Comparison of ENCODE assay signal across 8 cellular contexts in genomic region chrX:8731579-8732395, GRCh38. TPM values are rescaled to one million over a fixed set of nuclear protein-coding genes. Genes with fewer than 3 reads are reported as not detected.
DNase-seq lines count a peak whose midpoint lies in the region; ATAC-seq, FAIRE-seq and TF ChIP-seq lines count a peak whose summit lies in the region.

ANOS1 (minus strand) TSS chrX:8732137; CDS start chrX:8732036, 101 bp downstream.

- CTCF ChIA-PET in Panc1 (lab: Charles Lee) = no interaction called here

- ATAC-seq in Panc1 (peak; percentile 75), pancreas (peak; percentile 35 to 94 (median 86)), HG03457 (IDR thresholded peaks at IDR 0.05; ENCODE audit: unreplicated experiment) (no peak), GM21367 (IDR thresholded peaks at IDR 0.05; ENCODE audit: unreplicated experiment) (no peak)

- H3K27ac Mint-ChIP-seq in activated T-helper 1 cell treated with anti-CD3 and anti-CD28 coated beads, Interleukin-12 subunit alpha, Interleukin-12 subunit beta, Interleukin-2, Interleukin-4 antibody, amounts not matched to agents 30 ng/mL and 10 ng/mL and 1 ng/mL, durations not matched to agents 14 hours and 24 hours and 36 hours = no peak within 1 kb of the TSS

- in situ Hi-C loops in Panc1 (cut with HindIII; ENCODE audit: low pct_unique_long_range_greater_than_20kb, low sequenced_read_pairs) = no loop called here

- H3K27ac ChIP-seq in Panc1 (ENCODE audit: low read length) = no peak within 1 kb of the TSS
- no peak within 1 kb of the TSS for H3K27ac ChIP-seq in pancreas

- H3K9me3 ChIP-seq in Panc1 (ENCODE audit: control insufficient read depth, insufficient read depth, low read depth, low read length) = no peaks in the 10 kb centered on the region
- H3K9me3 ChIP-seq in pancreas = no peaks in the 10 kb centered on the region

- H3K4me1 ChIP-seq in Panc1 (ENCODE audit: control insufficient read depth, insufficient read depth, low read length) = no peaks in the 10 kb centered on the region
- H3K4me1 ChIP-seq in pancreas = no peaks in the 10 kb centered on the region

- H3K27me3 ChIP-seq in Panc1 (ENCODE audit: control insufficient read depth, insufficient read depth, low read length) (no peaks in the 10 kb centered on the region), pancreas (peaks cover 0 to 36% (median 0%) of the 10 kb centered on the region in 4 donors)

- peak; percentile 39; the same call in 1 of the 2 replicates for TF ChIP-seq POLR2A in H54 (IDR thresholded peaks at IDR 0.05; ENCODE audit: low read depth, low read length)

- H3K36me3 Mint-ChIP-seq in activated T-helper 1 cell treated with anti-CD3 and anti-CD28 coated beads, Interleukin-12 subunit alpha, Interleukin-12 subunit beta, Interleukin-2, Interleukin-4 antibody, amounts not matched to agents 30 ng/mL and 10 ng/mL and 1 ng/mL, durations not matched to agents 14 hours and 24 hours and 36 hours (ENCODE audit: low read depth) = no peaks in the 10 kb centered on the region

- POLR2A ChIA-PET in Panc1 (lab: Charles Lee) = no interaction called here

- FAIRE-seq in H54 (lab: Jason Lieb, UNC) (no peak), pancreas (lab: Jason Lieb, UNC) (no peak)

- no peaks in the 10 kb centered on the region for H3K9me3 Mint-ChIP-seq in activated T-helper 1 cell treated with anti-CD3 and anti-CD28 coated beads, Interleukin-12 subunit alpha, Interleukin-12 subunit beta, Interleukin-2, Interleukin-4 antibody, amounts not matched to agents 30 ng/mL and 10 ng/mL and 1 ng/mL, durations not matched to agents 14 hours and 24 hours and 36 hours

- TF ChIP-seq CTCF in Panc1 (IDR thresholded peaks at IDR 0.05) (no peak), pancreas (IDR thresholded peaks at IDR 0.05) (no peak)

- no peaks in the 10 kb centered on the region for H3K36me3 ChIP-seq in Panc1 (ENCODE audit: control insufficient read depth, insufficient read depth, low read length)
- H3K36me3 ChIP-seq in pancreas = no peaks in the 10 kb centered on the region

- peaks cover 17% of the 10 kb centered on the region for H3K27me3 Mint-ChIP-seq in activated T-helper 1 cell treated with anti-CD3 and anti-CD28 coated beads, Interleukin-12 subunit alpha, Interleukin-12 subunit beta, Interleukin-2, Interleukin-4 antibody, amounts not matched to agents 30 ng/mL and 10 ng/mL and 1 ng/mL, durations not matched to agents 14 hours and 24 hours and 36 hours (ENCODE audit: insufficient read depth)

- intact Hi-C loops in Panc1 (cut with micrococcal nuclease; ENCODE audit: unreplicated experiment) = no loop called here
- intact Hi-C loops in pancreas (cut with DNase I) = loop anchor here in 1 of 3 donors (10.0 kb wide), 1 partner anchor 737 kb away; no protein-coding TSS in a partner anchor
- intact Hi-C loops in activated T-helper 1 cell treated with anti-CD3 and anti-CD28 coated beads, Interleukin-12 subunit alpha, Interleukin-12 subunit beta, Interleukin-2, Interleukin-4 antibody, amounts not matched to agents 30 ng/mL and 10 ng/mL and 1 ng/mL, durations not matched to agents 14 hours and 24 hours and 36 hours (cut with micrococcal nuclease) = no loop called here

- H3K4me1 Mint-ChIP-seq in activated T-helper 1 cell treated with anti-CD3 and anti-CD28 coated beads, Interleukin-12 subunit alpha, Interleukin-12 subunit beta, Interleukin-2, Interleukin-4 antibody, amounts not matched to agents 30 ng/mL and 10 ng/mL and 1 ng/mL, durations not matched to agents 14 hours and 24 hours and 36 hours (ENCODE audit: low read depth) = no peaks in the 10 kb centered on the region

- peak; percentile 13 for DNase-seq in H54 (ENCODE audit: insufficient read length, low spot score)
- no peak for DNase-seq in Panc1 (ENCODE audit: low read depth, low spot score)
- DNase-seq in globus pallidus (ENCODE audit: low spot score) = peak; percentile 56
- DNase-seq in pancreas = peak; percentile 11 to 77 (median 44)
- no peak for DNase-seq in activated T-helper 1 cell treated with anti-CD3 and anti-CD28 coated beads, Interleukin-12 subunit alpha, Interleukin-12 subunit beta, Interleukin-2, Interleukin-4 antibody, amounts not matched to agents 30 ng/mL and 10 ng/mL and 1 ng/mL, durations not matched to agents 14 hours and 24 hours and 36 hours (ENCODE audit: low spot score)
- DNase-seq in AML-193 (lab: John Stamatoyannopoulos, UW) = no peak

- no peak within 1 kb of the TSS for H3K4me3 Mint-ChIP-seq in activated T-helper 1 cell treated with anti-CD3 and anti-CD28 coated beads, Interleukin-12 subunit alpha, Interleukin-12 subunit beta, Interleukin-2, Interleukin-4 antibody, amounts not matched to agents 30 ng/mL and 10 ng/mL and 1 ng/mL, durations not matched to agents 14 hours and 24 hours and 36 hours

- H3K4me3 ChIP-seq in Panc1 (ENCODE audit: low read depth in 2 of 2, low read length in 2 of 2) (0 out of 4 replicates have a peak within 1 kb of the TSS, but pooled peaks of 1 of the 2 experiments have one; percentile 3), pancreas (peak within 1 kb of the TSS; percentile 16 to 45 (median 23))

- BruUV-seq in Panc1 (replicated peaks; lab: Mats Ljungman, UMichigan) = no TSS peak

- 0 to 1% methylated on average over 64 to 86 of the region's 87 CpGs for WGBS in pancreas, 2 donors

RNA-seq across cellular contexts. Expression of gene ANOS1, which starts in this region (rescaled TPM):
- 0.18 TPM for total RNA-seq in Panc1 (2021; ENCODE audit: unreplicated experiment)
- polyA plus RNA-seq in Panc1 (2012; ENCODE audit: insufficient read length) = 0.04 TPM
- total RNA-seq in pancreas = 1 to 10 TPM in 1 of 6 donors, under 1 TPM in 5; 0.05 to 2.1 (median 0.31) TPM
- polyA plus RNA-seq in pancreas = under 1 TPM; 0.04 to 0.23 TPM
- not detected in 2 replicates for total RNA-seq in activated T-helper 1 cell treated with anti-CD3 and anti-CD28 coated beads, Interleukin-12 subunit alpha, Interleukin-12 subunit beta, Interleukin-2, Interleukin-4 antibody, amounts not matched to agents 30 ng/mL and 10 ng/mL and 1 ng/mL, durations not matched to agents 14 hours and 24 hours and 36 hours

Comparison
In these comparisons a context has a peak if more than half of its experiments do, and no peak if none do; other contexts are left out.
1. Peak in ATAC-seq in Panc1; RNA of the gene not detected or under 1 TPM.
2. DNase-seq: peak in H54 (single experiment), globus pallidus (single experiment) and pancreas (6 of 6); none in Panc1 (single experiment), activated T-helper 1 cell treated with anti-CD3 and anti-CD28 coated beads, Interleukin-12 subunit alpha, Interleukin-12 subunit beta, Interleukin-2, Interleukin-4 antibody, amounts not matched to agents 30 ng/mL and 10 ng/mL and 1 ng/mL, durations not matched to agents 14 hours and 24 hours and 36 hours (single experiment) and AML-193 (0 of 2).
3. ATAC-seq: peak in pancreas (4 of 4); none in HG03457 (single experiment) and GM21367 (single experiment).